Comparison of ENCODE assay signal across 15 cellular contexts in the genomic region with DNA sequence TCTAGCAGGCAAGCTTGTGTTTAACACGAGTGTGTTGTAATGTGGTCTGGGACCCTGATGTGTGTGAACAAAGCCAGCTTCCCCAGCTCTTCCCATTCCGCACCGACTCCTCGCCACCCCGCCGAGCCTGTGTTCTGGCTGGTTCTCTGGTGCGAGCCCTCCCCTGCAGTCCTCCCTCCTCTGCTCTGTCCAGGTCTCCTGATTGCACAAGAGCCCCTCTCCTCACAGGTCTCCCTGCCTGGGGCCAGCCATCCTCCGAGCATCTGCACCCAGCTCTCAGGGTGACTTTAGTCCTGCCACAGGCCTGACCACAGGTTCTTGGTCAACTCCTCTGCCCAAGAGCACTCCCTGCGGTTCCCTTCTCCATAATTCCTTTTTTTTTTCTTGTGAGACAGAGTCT.
"Had no signal": no experiment of that assay in that cellular context is flagged by ENCODE, and none has a peak within 500 bp of the region (broad histone marks: within the 10 kb centered on the region; RNA-seq: fewer than 3 reads in every experiment).

No MANE protein-coding gene starts in this region.

- H3K9ac ChIP-seq: parathyroid adenoma had no signal

- H3K36me3 ChIP-seq: transverse colon had no signal

- DNase-seq: activated CD4-positive, alpha-beta T cell treated with anti-CD3 and anti-CD28 coated beads for 4 hours; activated CD8-positive, alpha-beta T cell treated with anti-CD3 and anti-CD28 coated beads, Interleukin-2, amount 10 ng/mL, durations not matched to agents 7 days and 5 days; activated naive CD4-positive, alpha-beta T cell treated with anti-CD3 and anti-CD28 coated beads, Interleukin-2, amount 10 ng/mL, durations not matched to agents 7 days and 5 days; central memory CD4-positive, alpha-beta T cell; effector memory CD8-positive, alpha-beta T cell; left ventricle myocardium inferior; natural killer cell; T1000; transverse colon had no signal

- FAIRE-seq: keratinocyte had no signal

- H3K27me3 ChIP-seq: gastroesophageal sphincter, transverse colon had no signal

- H3K27ac ChIP-seq: epithelial cell of prostate, gastroesophageal sphincter, left ventricle myocardium inferior, parathyroid adenoma, transverse colon, VCaP had no signal

- H3K4me1 ChIP-seq: gastroesophageal sphincter, left ventricle myocardium inferior, parathyroid adenoma, transverse colon had no signal

- ATAC-seq: activated CD8-positive, alpha-beta T cell treated with anti-CD3 and anti-CD28 coated beads, Interleukin-2, amount 10 ng/mL, durations not matched to agents 7 days and 5 days; activated T-helper 17 cell treated with anti-CD3 and anti-CD28 coated beads, Interleukin-2, amount 50 U/mL, for 72 hours; effector memory CD8-positive, alpha-beta T cell; gastroesophageal sphincter; natural killer cell had no signal

- H2AFZ ChIP-seq: parathyroid adenoma had no signal

- H3K4me3 ChIP-seq: gastroesophageal sphincter, left ventricle myocardium inferior, transverse colon had no signal

- H3K9me3 ChIP-seq: gastroesophageal sphincter, left ventricle myocardium inferior, transverse colon had no signal
